ENCODE assay signal across 15 cellular contexts in genomic region chr1:228818296-228818695, GRCh38.
DNase-seq lines count a peak whose midpoint lies in the region; ATAC-seq and TF ChIP-seq lines count a peak whose summit lies in the region.
"Had no signal": no experiment of that assay in that cellular context is flagged by ENCODE, and none has a peak within 500 bp of the region (broad histone marks: within the 10 kb centered on the region; RNA-seq: fewer than 3 reads in every experiment).

No MANE protein-coding gene starts in this region.

- no peak overlapping the region for H3K4me2 ChIP-seq in IMR-90 (ENCODE audit: low read depth, low read length)
- no peak overlapping the region for H3K4me2 ChIP-seq in neuronal stem cell (ENCODE audit: insufficient read depth, low read length, poor library complexity, severe bottlenecking)

- H3K27me3 ChIP-seq in IMR-90 (ENCODE audit: control insufficient read depth, insufficient read depth, low read length) (peaks cover 8% of the 10 kb centered on the region), neuronal stem cell (ENCODE audit: control insufficient read depth in 3 of 3, insufficient read depth in 3 of 3, low read depth in 1 of 3, low read length in 3 of 3) (no peaks in the 10 kb centered on the region), vagina (no peaks in the 10 kb centered on the region)

- no peak overlapping the region for H3K56ac ChIP-seq in IMR-90 (ENCODE audit: extremely low read depth, insufficient read depth, low read length)

- H4K91ac ChIP-seq in IMR-90 (ENCODE audit: insufficient read depth, low read depth, low read length) (no peak overlapping the region), neuronal stem cell (ENCODE audit: low read depth, low read length, poor library complexity) (no peak overlapping the region)

- H3K14ac ChIP-seq in IMR-90 (replicated peaks; ENCODE audit: low read depth, low read length) (no peak overlapping the region), neuronal stem cell (ENCODE audit: low read length) (no peak overlapping the region)

- DNase-seq in IMR-90 (no peak), neuronal stem cell (ENCODE audit: low spot score) (no peak), vagina (ENCODE audit: extremely low spot score in 2 of 2) (peak; percentile 56 to 64), osteocyte (ENCODE audit: extremely low spot score, unreplicated experiment) (no peak), HT-29 (ENCODE audit: low spot score) (no peak)
- DNase-seq: Caco-2; CD4-positive, CD25-positive, alpha-beta regulatory T cell; DMS153; DND-41; GM23248; H7; HCEC 1CT had no signal

- CTCF ChIA-PET in IMR-90 (lab: Yijun Ruan, JAX), result no interaction called here

- H3K4me1 Mint-ChIP-seq in osteocyte (ENCODE audit: unreplicated experiment), result no peaks in the 10 kb centered on the region
- H3K4me1 Mint-ChIP-seq: CD4-positive, CD25-positive, alpha-beta regulatory T cell had no signal

- BruUV-seq in IMR-90 (replicated peaks; lab: Mats Ljungman, UMichigan), result no TSS peak

- no peak overlapping the region for H2BK12ac ChIP-seq in neuronal stem cell (ENCODE audit: low read length)

- no peaks in the 10 kb centered on the region for H3K79me1 ChIP-seq in IMR-90 (ENCODE audit: low read depth in 1 of 2, low read length in 2 of 2)
- H3K79me1 ChIP-seq in neuronal stem cell (ENCODE audit: low read depth, low read length), result no peaks in the 10 kb centered on the region

- H2BK15ac ChIP-seq in IMR-90 (ENCODE audit: low read depth, low read length) (no peak overlapping the region), neuronal stem cell (ENCODE audit: low read length) (no peak overlapping the region)

- no peaks in the 10 kb centered on the region for H3K9me1 ChIP-seq in IMR-90 (ENCODE audit: insufficient read depth, low read length)

- H3K36me3 Mint-ChIP-seq in osteocyte (ENCODE audit: unreplicated experiment), result no peaks in the 10 kb centered on the region
- H3K36me3 Mint-ChIP-seq: CD4-positive, CD25-positive, alpha-beta regulatory T cell; CD8-positive, alpha-beta T cell had no signal

- intact Hi-C loops in IMR-90 (cut with micrococcal nuclease), result no loop called here
- intact Hi-C loops in vagina (cut with DNase I), result no loop called here

- H2BK20ac ChIP-seq in IMR-90 (ENCODE audit: low read depth, low read length), result no peak overlapping the region

- no peaks in the 10 kb centered on the region for H3K4me1 ChIP-seq in IMR-90 (ENCODE audit: control insufficient read depth, insufficient read depth, low read length)
- H3K4me1 ChIP-seq in neuronal stem cell (ENCODE audit: control insufficient read depth in 2 of 2, insufficient read depth in 1 of 2, low read depth in 1 of 2, low read length in 2 of 2), result peaks cover 0 to 4% of the 10 kb centered on the region in 2 donors
- no peaks in the 10 kb centered on the region for H3K4me1 ChIP-seq in vagina

- H2BK5ac ChIP-seq in IMR-90 (ENCODE audit: low read depth, low read length, poor library complexity, severe bottlenecking), result no peak overlapping the region
- H2BK5ac ChIP-seq in neuronal stem cell (ENCODE audit: low read length), result no peak overlapping the region

- TF ChIP-seq CTCF in IMR-90 (conservative IDR thresholded peaks at IDR 0.05; ENCODE audit: low read depth, low read length), result no peak
- no peak for TF ChIP-seq CTCF in vagina (IDR thresholded peaks at IDR 0.05)
- no peak for TF ChIP-seq CTCF in osteocyte (IDR thresholded peaks at IDR 0.05)

- H3K4me3 Mint-ChIP-seq in osteocyte (ENCODE audit: unreplicated experiment), result no peak overlapping the region
- H3K4me3 Mint-ChIP-seq: CD4-positive, CD25-positive, alpha-beta regulatory T cell; CD8-positive, alpha-beta T cell had no signal

- H3K36me3 ChIP-seq in IMR-90 (ENCODE audit: control insufficient read depth, insufficient read depth, low read length) (no peaks in the 10 kb centered on the region), neuronal stem cell (replicated peaks in 1 of 2; ENCODE audit: control insufficient read depth in 2 of 2, insufficient read depth in 2 of 2, low read length in 2 of 2) (peaks cover 0 to 1% of the 10 kb centered on the region in 2 donors), vagina (no peaks in the 10 kb centered on the region)

- no peaks in the 10 kb centered on the region for H4K20me1 ChIP-seq in IMR-90 (ENCODE audit: insufficient read depth, low read length)

- no peak for TF ChIP-seq RAD21 in IMR-90 (IDR thresholded peaks at IDR 0.05; ENCODE audit: low read length)

- peaks cover 14% of the 10 kb centered on the region for H3K27me3 Mint-ChIP-seq in osteocyte (ENCODE audit: unreplicated experiment)

- H3K27ac Mint-ChIP-seq in osteocyte (ENCODE audit: unreplicated experiment), result no peak overlapping the region
- H3K27ac Mint-ChIP-seq: CD4-positive, CD25-positive, alpha-beta regulatory T cell; CD8-positive, alpha-beta T cell had no signal

- H3K9me3 Mint-ChIP-seq in osteocyte (ENCODE audit: unreplicated experiment), result no peaks in the 10 kb centered on the region
- H3K9me3 Mint-ChIP-seq: CD8-positive, alpha-beta T cell had no signal

- H3K27ac ChIP-seq in IMR-90 (ENCODE audit: insufficient read depth, low read length), result no peak overlapping the region
- H3K27ac ChIP-seq in neuronal stem cell (replicated peaks; ENCODE audit: low read length), result no peak overlapping the region
- no peak overlapping the region for H3K27ac ChIP-seq in vagina
- H3K27ac ChIP-seq: C4-2B, GM23248 had no signal

- no peak overlapping the region for H3K23ac ChIP-seq in IMR-90 (ENCODE audit: low read depth, low read length)
- H3K23ac ChIP-seq in neuronal stem cell (ENCODE audit: low read depth, low read length, poor library complexity), result no peak overlapping the region

- dilution Hi-C loops in IMR-90 (cut with HindIII; ENCODE audit: low sequenced_read_pairs, unreplicated experiment), result no loop called here

- H2BK120ac ChIP-seq in IMR-90 (ENCODE audit: low read depth, low read length), result no peak overlapping the region
- no peak overlapping the region for H2BK120ac ChIP-seq in neuronal stem cell (ENCODE audit: low read depth, low read length)

- H3K4me3 ChIP-seq in IMR-90 (ENCODE audit: insufficient read depth, low read depth, low read length) (no peak overlapping the region), neuronal stem cell (ENCODE audit: low read length in 2 of 2) (no peak overlapping the region), vagina (no peak overlapping the region)
- H3K4me3 ChIP-seq: GM23248 had no signal

- TF ChIP-seq POLR2A in IMR-90 (IDR thresholded peaks at IDR 0.05; ENCODE audit: low read depth, low read length) (no peak), vagina (IDR thresholded peaks at IDR 0.05) (no peak)

- H2AFZ ChIP-seq in IMR-90 (replicated peaks; ENCODE audit: low read length, poor library complexity) (peak overlapping the region; percentile 22), neuronal stem cell (ENCODE audit: low read length) (no peak overlapping the region)
- H2AFZ ChIP-seq: GM23248 had no signal

- WGBS in IMR-90 (ENCODE audit: extremely low coverage in 2 of 2, insufficient read length in 1 of 2), 2 experiments, result 80% methylated on average over 1 of the region's 7 CpGs; no CpG with 5 or more reads in 1 of the 2 experiments
- WGBS in neuronal stem cell (ENCODE audit: extremely low coverage in 2 of 2, insufficient read length in 2 of 2, insufficient replicate concordance in 1 of 2), 2 donors, result no CpG with 5 or more reads among the region's 7 CpGs

- no peak overlapping the region for H3K18ac ChIP-seq in IMR-90 (ENCODE audit: low read depth, low read length)
- H3K18ac ChIP-seq in neuronal stem cell (ENCODE audit: low read length), result peak overlapping the region; percentile 11

- H2AK5ac ChIP-seq in IMR-90 (ENCODE audit: low read depth, low read length) (no peak overlapping the region), neuronal stem cell (ENCODE audit: low read depth, low read length) (no peak overlapping the region)

- POLR2A ChIA-PET in IMR-90 (lab: Charles Lee; ENCODE audit: unreplicated experiment), result no interaction called here

- H4K8ac ChIP-seq in IMR-90 (ENCODE audit: low read depth in 2 of 2, low read length in 2 of 2) (no peak overlapping the region), neuronal stem cell (ENCODE audit: low read depth, low read length) (no peak overlapping the region)

- H3K9me3 ChIP-seq in IMR-90 (ENCODE audit: control insufficient read depth, insufficient read depth, low read length) (no peaks in the 10 kb centered on the region), neuronal stem cell (replicated peaks in 1 of 2; ENCODE audit: control insufficient read depth in 2 of 2, insufficient read depth in 1 of 2, low read depth in 1 of 2, low read length in 2 of 2) (no peaks in the 10 kb centered on the region), vagina (no peaks in the 10 kb centered on the region)
- H3K9me3 ChIP-seq: Caco-2 had no signal

- in situ Hi-C loops in IMR-90 (cut with MboI; ENCODE audit: low sequenced_read_pairs), result no loop called here

- ATAC-seq in IMR-90 (ENCODE audit: low read depth) (no peak), HG02973 (IDR thresholded peaks at IDR 0.05; ENCODE audit: unreplicated experiment) (no peak)
- ATAC-seq: CD8-positive, alpha-beta T cell had no signal

- H3K4ac ChIP-seq in IMR-90 (ENCODE audit: low read depth, low read length), result no peak overlapping the region
- no peak overlapping the region for H3K4ac ChIP-seq in neuronal stem cell (ENCODE audit: low read length)

- no peak overlapping the region for H2AK9ac ChIP-seq in IMR-90 (replicated peaks; ENCODE audit: low read depth, low read length, poor library complexity)

- no peak overlapping the region for H4K5ac ChIP-seq in IMR-90 (ENCODE audit: low read depth, low read length)

- H3K9ac ChIP-seq in IMR-90 (ENCODE audit: low read depth, low read length) (no peak overlapping the region), neuronal stem cell (ENCODE audit: low read depth, low read length, poor library complexity) (no peak overlapping the region)
- H3K9ac ChIP-seq: GM23248 had no signal

TF ChIP-seq in IMR-90, 13 proteins besides CTCF, POLR2A, EP300 and RAD21:
- no peak for TF ChIP-seq CEBPB (IDR thresholded peaks at IDR 0.05; ENCODE audit: low read depth, low read length)

Comparison
In these comparisons a context has a peak if more than half of its experiments do, and no peak if none do; other contexts are left out.
1. DNase-seq: peak in vagina (2 of 2); none in IMR-90 (single experiment), neuronal stem cell (single experiment), osteocyte (single experiment) and HT-29 (single experiment).